ENCODE assay signal across 10 cellular contexts in the genomic region with DNA sequence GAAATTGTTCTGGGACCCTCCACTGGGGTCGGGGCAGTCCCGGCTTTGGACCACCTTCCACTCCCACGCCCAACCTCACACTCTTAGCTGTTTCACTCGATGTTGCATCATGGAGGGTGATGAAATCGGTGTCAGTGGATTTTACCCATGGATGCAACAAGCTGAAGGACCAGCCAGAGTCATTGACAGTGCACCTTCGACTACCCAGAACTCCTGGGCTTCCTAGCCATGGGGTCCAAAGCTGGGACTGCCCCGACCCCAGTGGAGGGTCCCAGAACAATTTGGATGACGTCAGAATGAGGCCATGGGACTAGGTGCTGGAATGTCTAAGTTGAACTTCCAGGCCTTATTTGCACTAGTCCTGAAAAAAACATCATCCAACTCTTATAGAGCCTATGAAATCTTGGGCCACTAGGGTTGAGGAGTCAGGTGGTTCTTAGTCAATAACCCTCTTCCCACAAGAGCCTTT. TPM values are rescaled to one million over a fixed set of nuclear protein-coding genes. Genes with fewer than 3 reads are reported as not detected.
A peak's percentile ranks its signal among the peaks of the same experiment; 100 is the strongest.
DNase-seq lines count a peak whose midpoint lies in the region; ATAC-seq and TF ChIP-seq lines count a peak whose summit lies in the region.
"Had no signal": no experiment of that assay in that cellular context is flagged by ENCODE, and none has a peak within 500 bp of the region (broad histone marks: within the 10 kb centered on the region; RNA-seq: fewer than 3 reads in every experiment).

No MANE protein-coding gene starts in this region.

- no peak for ATAC-seq in GM23338
- no peak for ATAC-seq in foreskin keratinocyte
- no peak for ATAC-seq in HG03521 (IDR thresholded peaks at IDR 0.05; ENCODE audit: unreplicated experiment)
- ATAC-seq: SK-N-SH treated with all-trans-retinoic acid at 6 μM for 48 hours had no signal

- H4K20me1 ChIP-seq in GM23338 (replicated peaks; ENCODE audit: insufficient read depth) (no peaks in the 10 kb centered on the region), OCI-LY7 (ENCODE audit: insufficient read depth, low read length) (no peaks in the 10 kb centered on the region)

- H3K27ac ChIP-seq in GM23338 (ENCODE audit: low read depth) (peak overlapping the region; percentile 91), OCI-LY7 (ENCODE audit: low read depth, low read length, poor library complexity, severe bottlenecking) (peak overlapping the region; percentile 85), foreskin keratinocyte (peak overlapping the region; percentile 83)
- H3K27ac ChIP-seq: uterus had no signal

- H3K9me3 Mint-ChIP-seq in GM23338, result no peaks in the 10 kb centered on the region

- H3K4me1 ChIP-seq in GM23338 (ENCODE audit: insufficient read depth) (peaks cover 30% of the 10 kb centered on the region), OCI-LY7 (ENCODE audit: insufficient read depth, low read length, poor library complexity, severe bottlenecking) (peaks cover 65% of the 10 kb centered on the region), foreskin keratinocyte (peaks cover 12% of the 10 kb centered on the region)
- H3K4me1 ChIP-seq: uterus had no signal

- POLR2A ChIA-PET in OCI-LY7 (lab: Charles Lee), result interaction anchor here (0.6 to 9.4 kb wide), 22 partner anchors 11 to 148 kb away, joined by 3 to 70 read pairs (median 4); a partner anchor contains a TSS

- peaks cover 38% of the 10 kb centered on the region for H3K4me1 Mint-ChIP-seq in GM23338

- H3K27me3 ChIP-seq in GM23338 (ENCODE audit: insufficient read depth) (no peaks in the 10 kb centered on the region), foreskin keratinocyte (no peaks in the 10 kb centered on the region)
- H3K27me3 ChIP-seq: uterus had no signal

- H3K4me3 Mint-ChIP-seq in GM23338, result peak overlapping the region; percentile 51; the same call in 1 of the 3 replicates

- TF ChIP-seq CTCF in GM23338 (conservative IDR thresholded peaks at IDR 0.05; ENCODE audit: low read depth in 2 of 2), result no peak
- no peak for TF ChIP-seq CTCF in OCI-LY7 (conservative IDR thresholded peaks at IDR 0.05; ENCODE audit: low read length)
- TF ChIP-seq CTCF in foreskin keratinocyte (conservative IDR thresholded peaks at IDR 0.05), result no peak

- no peaks in the 10 kb centered on the region for H3K9me3 ChIP-seq in OCI-LY7 (ENCODE audit: low read length)
- H3K9me3 ChIP-seq: uterus had no signal

- peaks cover 20% of the 10 kb centered on the region; the same call in 1 of the 2 replicates for H3F3A ChIP-seq in GM23338 (replicated peaks; ENCODE audit: low read depth)

- H3K4me3 ChIP-seq in GM23338 (peak overlapping the region; percentile 33; the same call in 1 of the 2 replicates), OCI-LY7 (ENCODE audit: low read depth, low read length, poor library complexity, severe bottlenecking) (peak overlapping the region; percentile 65)
- H3K4me3 ChIP-seq: uterus had no signal

- intact Hi-C loops in OCI-LY7 (cut with micrococcal nuclease; ENCODE audit: unreplicated experiment), result loop anchor here (2.0 kb wide), 2 partner anchors 23 to 37 kb away; a partner anchor contains a TSS

- peak overlapping the region; percentile 86; the same call in 1 of the 2 replicates for H3K27ac Mint-ChIP-seq in GM23338

- peaks cover 3% of the 10 kb centered on the region; the same call in 1 of the 2 replicates for H3K79me2 ChIP-seq in GM23338 (replicated peaks; ENCODE audit: insufficient read depth)
- H3K79me2 ChIP-seq in OCI-LY7 (ENCODE audit: insufficient read depth, low read depth, low read length), result peaks cover 16% of the 10 kb centered on the region; the same call in 1 of the 2 replicates

- H3K4me2 ChIP-seq in GM23338 (peak overlapping the region; percentile 69), OCI-LY7 (ENCODE audit: low read length) (peak overlapping the region; percentile 92)

- H3K9me2 ChIP-seq in GM23338 (ENCODE audit: insufficient read depth) (peaks cover 19% of the 10 kb centered on the region), OCI-LY7 (ENCODE audit: insufficient read depth, low read length) (no peaks in the 10 kb centered on the region)

- CTCF ChIA-PET in OCI-LY7 (lab: Charles Lee; ENCODE audit: unreplicated experiment), result interaction anchor here (0.8 to 1.5 kb wide), 2 partner anchors 22 kb away, joined by 5 to 6 read pairs; a partner anchor contains a TSS

- H3K36me3 Mint-ChIP-seq in GM23338 (ENCODE audit: low read depth), result no peaks in the 10 kb centered on the region

- BruUV-seq in OCI-LY7 (replicated peaks; lab: Mats Ljungman, UMichigan), result no TSS peak

- DNase-seq in GM23338 (ENCODE audit: low spot score) (no peak), OCI-LY7 (ENCODE audit: low spot score) (no peak), foreskin keratinocyte (peak in 1 of 2 donors; percentile 31), foreskin melanocyte (no peak), HuH-7.5 (ENCODE audit: low spot score) (no peak)
- DNase-seq: NCI-H2171, uterus had no signal

- H3K36me3 ChIP-seq in GM23338 (ENCODE audit: insufficient read depth), result no peaks in the 10 kb centered on the region
- H3K36me3 ChIP-seq in OCI-LY7 (ENCODE audit: insufficient read depth, low read length), result peaks cover 20% of the 10 kb centered on the region
- H3K36me3 ChIP-seq: uterus had no signal

- peaks cover 12% of the 10 kb centered on the region for H3K27me3 Mint-ChIP-seq in GM23338 (ENCODE audit: insufficient read depth, low read depth, poor library complexity)

- H2AFZ ChIP-seq in GM23338, result no peak overlapping the region
- H2AFZ ChIP-seq in OCI-LY7 (ENCODE audit: low read length), result peak overlapping the region; percentile 26; the same call in 1 of the 2 replicates

TF ChIP-seq in GM23338, 12 proteins besides CTCF, POLR2A, EP300 and RAD21 (continues in another document):
- TF ChIP-seq EZH2 (IDR thresholded peaks at IDR 0.05; ENCODE audit: low read depth, unreplicated experiment) (no peak), EZH2phosphoT487 (IDR thresholded peaks at IDR 0.05; ENCODE audit: unreplicated experiment) (no peak)

RNA-seq across cellular contexts. Expression of a gene that starts 0.9 kb away (rescaled TPM):
- total RNA-seq in GM23338 (2014; rRNA removed; shearing (Covaris generic)), result 2.5 and 3.2 TPM in 2 replicates
- polyA plus RNA-seq in GM23338 (2016; fragmentation: Nextera tagmentation; extraction: Ambion mirVana) (8.0 and 9.3 TPM in 2 replicates), foreskin keratinocyte (8.2 and 8.5 TPM in 2 replicates)
- 16.3 and 18.3 TPM in 2 replicates for total RNA-seq in OCI-LY7 (2014; rRNA removed; shearing (Covaris generic))
- total RNA-seq in OCI-LY7 (2022) (9.8 and 12.7 TPM in 2 replicates), foreskin keratinocyte (5.0 and 7.3 TPM in 2 replicates)
- total RNA-seq: osteoblast had no signal

RNA-seq across cellular contexts. Expression of a gene that starts 4.0 kb away (rescaled TPM):
- total RNA-seq in GM23338 (2014; rRNA removed; shearing (Covaris generic)), result 27.2 and 35.7 TPM in 2 replicates
- polyA plus RNA-seq in GM23338 (2016; fragmentation: Nextera tagmentation; extraction: Ambion mirVana) (9.1 and 11.5 TPM in 2 replicates), foreskin keratinocyte (8.7 and 11.6 TPM in 2 replicates)
- total RNA-seq in OCI-LY7 (2014; rRNA removed; shearing (Covaris generic)), result 69.9 and 106 TPM in 2 replicates
- total RNA-seq in OCI-LY7 (2022) (117 and 132 TPM in 2 replicates), foreskin keratinocyte (15.9 and 16.3 TPM in 2 replicates)

RNA-seq across cellular contexts. Expression of a gene that starts 22.0 kb away (rescaled TPM):
- 107 and 119 TPM in 2 replicates for total RNA-seq in GM23338 (2014; rRNA removed; shearing (Covaris generic))
- polyA plus RNA-seq in GM23338 (2016; fragmentation: Nextera tagmentation; extraction: Ambion mirVana) (316 and 317 TPM in 2 replicates), foreskin keratinocyte (120 and 124 TPM in 2 replicates)
- 62.8 and 75.5 TPM in 2 replicates for total RNA-seq in OCI-LY7 (2014; rRNA removed; shearing (Covaris generic))
- total RNA-seq in OCI-LY7 (2022) (80.2 and 85.5 TPM in 2 replicates), foreskin keratinocyte (116 and 122 TPM in 2 replicates)

RNA-seq across cellular contexts. Expression of a gene that starts 22.1 kb away (rescaled TPM):
- 60.6 and 67.9 TPM in 2 replicates for total RNA-seq in GM23338 (2014; rRNA removed; shearing (Covaris generic))
- 15.6 and 16.7 TPM in 2 replicates for polyA plus RNA-seq in GM23338 (2016; fragmentation: Nextera tagmentation; extraction: Ambion mirVana)
- 75.3 and 89.0 TPM in 2 replicates for total RNA-seq in OCI-LY7 (2014; rRNA removed; shearing (Covaris generic))
- 126 and 135 TPM in 2 replicates for total RNA-seq in OCI-LY7 (2022)
- total RNA-seq in foreskin keratinocyte, result 93.7 and 126 TPM in 2 replicates
- 29.8 and 33.8 TPM in 2 replicates for polyA plus RNA-seq in foreskin keratinocyte

RNA-seq across cellular contexts. Expression of a gene that starts 24.9 kb away (rescaled TPM):
- total RNA-seq in GM23338 (2014; rRNA removed; shearing (Covaris generic)), result not detected in 2 replicates
- not detected in 2 replicates for polyA plus RNA-seq in GM23338 (2016; fragmentation: Nextera tagmentation; extraction: Ambion mirVana)
- total RNA-seq in OCI-LY7 (2014; rRNA removed; shearing (Covaris generic)), result 0.16 TPM in 1 of 2 replicates, not detected in the other
- 0.20 and 0.38 TPM in 2 replicates for total RNA-seq in OCI-LY7 (2022)
- total RNA-seq in foreskin keratinocyte, result not detected in 2 replicates
- polyA plus RNA-seq in foreskin keratinocyte, result not detected in 2 replicates
- total RNA-seq: osteoblast, uterus had no signal
